In the genomic region with DNA sequence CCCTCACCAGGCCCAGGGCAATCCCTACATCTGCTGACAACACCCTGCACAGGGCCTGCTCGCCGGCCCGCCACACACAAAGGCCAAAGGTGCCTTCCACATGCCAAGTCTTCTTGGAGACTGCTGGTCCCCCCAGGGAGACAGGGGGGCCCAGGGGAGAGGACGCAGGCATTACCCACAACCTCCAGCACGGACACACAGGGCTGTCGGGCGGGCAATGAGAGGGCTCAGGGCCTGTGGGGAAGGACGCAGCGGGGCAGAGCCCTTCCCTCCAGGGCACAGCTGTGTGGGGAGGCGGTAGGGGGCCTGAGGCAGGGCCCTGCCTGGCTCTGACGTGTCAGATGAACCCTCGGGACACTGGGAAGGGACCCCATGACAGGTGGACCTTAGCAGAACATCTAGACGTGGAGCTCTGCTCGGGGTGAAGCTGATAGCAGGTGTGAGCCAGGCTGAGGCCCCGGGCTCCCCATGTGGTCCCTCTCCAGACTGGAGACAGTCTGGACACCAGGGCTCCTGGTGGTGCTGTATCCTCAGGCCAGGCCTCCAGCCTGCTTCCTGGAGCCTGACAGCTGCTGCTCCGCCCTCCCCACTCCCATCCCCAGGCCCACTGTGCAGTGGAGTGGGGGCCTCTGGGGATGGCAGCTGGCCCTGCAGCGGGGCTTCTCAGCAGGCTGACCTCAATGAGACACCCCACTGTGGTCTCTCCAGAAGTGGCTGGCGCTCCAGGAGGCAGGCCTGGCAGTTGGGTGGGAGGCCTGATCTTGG, we compare ENCODE assay signal across 1 cellular context.
TF ChIP-seq lines count a peak whose summit lies in the region.

No MANE protein-coding gene starts in this region.

TF ChIP-seq in WTC11, 78 proteins besides CTCF, POLR2A, EP300 and RAD21 (continued from another document):
- TF ChIP-seq, protein P1, sequence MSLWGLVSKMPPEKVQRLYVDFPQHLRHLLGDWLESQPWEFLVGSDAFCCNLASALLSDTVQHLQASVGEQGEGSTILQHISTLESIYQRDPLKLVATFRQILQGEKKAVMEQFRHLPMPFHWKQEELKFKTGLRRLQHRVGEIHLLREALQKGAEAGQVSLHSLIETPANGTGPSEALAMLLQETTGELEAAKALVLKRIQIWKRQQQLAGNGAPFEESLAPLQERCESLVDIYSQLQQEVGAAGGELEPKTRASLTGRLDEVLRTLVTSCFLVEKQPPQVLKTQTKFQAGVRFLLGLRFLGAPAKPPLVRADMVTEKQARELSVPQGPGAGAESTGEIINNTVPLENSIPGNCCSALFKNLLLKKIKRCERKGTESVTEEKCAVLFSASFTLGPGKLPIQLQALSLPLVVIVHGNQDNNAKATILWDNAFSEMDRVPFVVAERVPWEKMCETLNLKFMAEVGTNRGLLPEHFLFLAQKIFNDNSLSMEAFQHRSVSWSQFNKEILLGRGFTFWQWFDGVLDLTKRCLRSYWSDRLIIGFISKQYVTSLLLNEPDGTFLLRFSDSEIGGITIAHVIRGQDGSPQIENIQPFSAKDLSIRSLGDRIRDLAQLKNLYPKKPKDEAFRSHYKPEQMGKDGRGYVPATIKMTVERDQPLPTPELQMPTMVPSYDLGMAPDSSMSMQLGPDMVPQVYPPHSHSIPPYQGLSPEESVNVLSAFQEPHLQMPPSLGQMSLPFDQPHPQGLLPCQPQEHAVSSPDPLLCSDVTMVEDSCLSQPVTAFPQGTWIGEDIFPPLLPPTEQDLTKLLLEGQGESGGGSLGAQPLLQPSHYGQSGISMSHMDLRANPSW (CRISPR knock-in tag; conservative IDR thresholded peaks at IDR 0.05; ENCODE audit: low read depth) = no peak
